Comparison of ENCODE assay signal across 8 cellular contexts in genomic region chr7:151028131-151028947, GRCh38. TPM values are rescaled to one million over a fixed set of nuclear protein-coding genes. Genes with fewer than 3 reads are reported as not detected.
DNase-seq lines count a peak whose midpoint lies in the region; ATAC-seq and TF ChIP-seq lines count a peak whose summit lies in the region.

Gene ABCB8, plus strand, starts transcription at chr7:151028450. Its CDS starts 66 bp downstream, at chr7:151028516.

- H3K79me2 ChIP-seq in PC-9 (ENCODE audit: low read depth): peaks cover 21% of the 10 kb centered on the region

- H3K27me3 ChIP-seq in PC-9 (ENCODE audit: insufficient read depth, low read depth): no peaks in the 10 kb centered on the region

- H3F3A ChIP-seq in PC-9 (ENCODE audit: insufficient read depth, low read depth): peaks cover 19% of the 10 kb centered on the region; the same call in 1 of the 2 replicates

- peak; percentile 73; the same call in 1 of the 2 replicates for TF ChIP-seq CTCF in PC-9 (conservative IDR thresholded peaks at IDR 0.05)

- CTCF ChIA-PET in PC-9 (lab: Charles Lee): interaction anchor here (0.6 to 1.5 kb wide), 7 partner anchors 10 to 127 kb away, joined by 3 to 8 read pairs (median 4); partner anchors contain the start of gene FASTK

- DNase-seq in DMS79 (lab: John Stamatoyannopoulos, UW) (peak; percentile 97), KBM-7 (peak; percentile 100), PC-9 (peak; percentile 99 to 100), epithelial cell of prostate (ENCODE audit: low read depth, low spot score) (peak; percentile 95), mucosa of gallbladder (ENCODE audit: low spot score) (peak; percentile 100)
- peak; percentile 97 for DNase-seq in activated T-cell treated with anti-CD3 and anti-CD28 coated beads, Interleukin-2, amount 50 U/mL, for 1 hour
- DNase-seq in stimulated activated CD8-positive, alpha-beta memory T cell treated with anti-CD3 and anti-CD28 coated beads, Interleukin-4, amount 100 ng/mL, for 4 hours (ENCODE audit: low read depth in 2 of 2, low spot score in 1 of 2): peak; percentile 95 to 96

- no peaks in the 10 kb centered on the region for H4K20me1 ChIP-seq in PC-9 (ENCODE audit: insufficient read depth)

- POLR2A ChIA-PET in PC-9 (lab: Charles Lee; ENCODE audit: unreplicated experiment): interaction anchor here (0.6 to 1.1 kb wide), 13 partner anchors 19 to 1255 kb away, joined by 3 to 21 read pairs (median 4); partner anchors contain the start of genes CDK5 and ZNF467

- H3K9me2 ChIP-seq in PC-9 (ENCODE audit: insufficient read depth): no peaks in the 10 kb centered on the region

- peak within 1 kb of the TSS; percentile 75 for H3K4me2 ChIP-seq in PC-9

- no peaks in the 10 kb centered on the region for H3K9me3 ChIP-seq in PC-9 (ENCODE audit: insufficient read depth, low read depth)

- in situ Hi-C loops in KBM-7 (cut with MboI; ENCODE audit: low pct_unique_long_range_greater_than_20kb, low sequenced_read_pairs): no loop called here

- intact Hi-C loops in PC-9 (cut with micrococcal nuclease; ENCODE audit: unreplicated experiment): loop anchor here (1.0 to 5.0 kb wide), 7 partner anchors 11 to 706 kb away; partner anchors contain the start of genes ACTR3C, AGAP3 and LRRC61

- peak; percentile 98 for ATAC-seq in GM21717 (IDR thresholded peaks at IDR 0.05; ENCODE audit: unreplicated experiment)

- H2AFZ ChIP-seq in PC-9: peak within 1 kb of the TSS; percentile 79

- BruUV-seq in PC-9 (replicated peaks; lab: Mats Ljungman, UMichigan): no TSS peak

- peak within 1 kb of the TSS; percentile 59 for H3K4me3 ChIP-seq in PC-9

- peak within 1 kb of the TSS; percentile 59 for H3K27ac ChIP-seq in PC-9
- peak within 1 kb of the TSS; percentile 75 for H3K27ac ChIP-seq in epithelial cell of prostate

- H3K36me3 ChIP-seq in PC-9 (ENCODE audit: low read depth): no peaks in the 10 kb centered on the region

- peaks cover 55% of the 10 kb centered on the region for H3K4me1 ChIP-seq in PC-9 (replicated peaks; ENCODE audit: insufficient read depth)

RNA-seq across cellular contexts. Expression of gene ABCB8, which starts in this region (rescaled TPM):
- total RNA-seq in PC-9 (2021) (51.8 and 61.9 TPM in 2 replicates), mucosa of gallbladder (43.9 TPM)

Comparison
In these comparisons a context has a peak if more than half of its experiments do, and no peak if none do; other contexts are left out.
1. Peak in every context shown above with its lines: DNase-seq, ATAC-seq, H3K4me3 ChIP-seq and H3K27ac ChIP-seq.